In genomic region chr18:41499345-41499744, GRCh38 we compare ENCODE assay signal across 23 cellular contexts.
DNase-seq lines count a peak whose midpoint lies in the region; ATAC-seq and TF ChIP-seq lines count a peak whose summit lies in the region.
"Had no signal": no experiment of that assay in that cellular context is flagged by ENCODE, and none has a peak within 500 bp of the region (broad histone marks: within the 10 kb centered on the region; RNA-seq: fewer than 3 reads in every experiment).

No MANE protein-coding gene starts in this region.

- DNase-seq in M059J (ENCODE audit: low read depth) (peak; percentile 48), SW480 (ENCODE audit: low spot score) (peak; percentile 44), Right ventricle myocardium inferior (ENCODE audit: missing footprints) (no peak), glutamatergic neuron (no peak), NCI-H1105 (lab: John Stamatoyannopoulos, UW) (no peak)
- DNase-seq: 8988T; ACHN; AML-193; BE2C; CD4-positive, alpha-beta T cell; CD8-positive, alpha-beta memory T cell; DMS 273 treated with DMSO at 0.1 percent for 48 hours; DMS79; EL; GDM1; GM23248; H7; HCEC 1CT had no signal

- H4K20me1 ChIP-seq in neural cell (ENCODE audit: insufficient read depth), result no peaks in the 10 kb centered on the region
- H4K20me1 ChIP-seq: BLaER1 treated with 17β-estradiol and CSF1 and Interleukin-3, amounts not matched to agents 10 nM and 100 nM had no signal

- H3F3A ChIP-seq in neural cell (ENCODE audit: insufficient read depth, low read length, poor library complexity, severe bottlenecking), result no peaks in the 10 kb centered on the region

- peaks cover 1% of the 10 kb centered on the region for H3K4me1 Mint-ChIP-seq in glutamatergic neuron (ENCODE audit: low read depth, unreplicated experiment)
- H3K4me1 Mint-ChIP-seq: CD14-positive monocyte; CD8-positive, alpha-beta memory T cell had no signal

- H3K27ac ChIP-seq in neural cell (ENCODE audit: low read length), result peak overlapping the region; percentile 72
- H3K27ac ChIP-seq: A549; BLaER1 treated with 17β-estradiol and CSF1 and Interleukin-3, amounts not matched to agents 10 nM and 100 nM; GM23248 had no signal

- no peak for ATAC-seq in Right ventricle myocardium inferior
- ATAC-seq: A549, GM12878 had no signal

- intact Hi-C loops in Right ventricle myocardium inferior (cut with DNase I), result no loop called here

- no peak overlapping the region for H3K4me3 ChIP-seq in neural cell (ENCODE audit: low read length)
- H3K4me3 ChIP-seq: A549; BLaER1 treated with 17β-estradiol and CSF1 and Interleukin-3, amounts not matched to agents 10 nM and 100 nM; GM12878; GM23248 had no signal

- no peak overlapping the region for H3K4me3 Mint-ChIP-seq in glutamatergic neuron (ENCODE audit: unreplicated experiment)
- H3K4me3 Mint-ChIP-seq: CD14-positive monocyte; CD4-positive, alpha-beta T cell; CD8-positive, alpha-beta memory T cell had no signal

- peak overlapping the region; percentile 6 for H3K9ac ChIP-seq in neural cell (ENCODE audit: low read length)
- H3K9ac ChIP-seq: BLaER1 treated with 17β-estradiol and CSF1 and Interleukin-3, amounts not matched to agents 10 nM and 100 nM; GM23248 had no signal

- no peak overlapping the region for H3K4me2 ChIP-seq in neural cell (ENCODE audit: low read length)
- H3K4me2 ChIP-seq: A549; BLaER1 treated with 17β-estradiol and CSF1 and Interleukin-3, amounts not matched to agents 10 nM and 100 nM had no signal

- H3K36me3 ChIP-seq in neural cell (ENCODE audit: insufficient read depth, low read length), result no peaks in the 10 kb centered on the region
- H3K36me3 ChIP-seq: BE2C; BLaER1 treated with 17β-estradiol and CSF1 and Interleukin-3, amounts not matched to agents 10 nM and 100 nM had no signal

- H2AFZ ChIP-seq in neural cell (ENCODE audit: low read depth, low read length), result no peak overlapping the region
- H2AFZ ChIP-seq: GM23248 had no signal

- H3K27me3 Mint-ChIP-seq in glutamatergic neuron (ENCODE audit: unreplicated experiment), result no peaks in the 10 kb centered on the region
- H3K27me3 Mint-ChIP-seq: CD4-positive, alpha-beta T cell; CD8-positive, alpha-beta memory T cell had no signal

- H3K27me3 ChIP-seq in neural cell (ENCODE audit: insufficient read depth, low read depth, low read length), result no peaks in the 10 kb centered on the region
- H3K27me3 ChIP-seq: BE2C; BLaER1 treated with 17β-estradiol and CSF1 and Interleukin-3, amounts not matched to agents 10 nM and 100 nM had no signal

- no peak for TF ChIP-seq CTCF in neural cell (IDR thresholded peaks at IDR 0.05; ENCODE audit: poor library complexity, severe bottlenecking)
- TF ChIP-seq CTCF in glutamatergic neuron (IDR thresholded peaks at IDR 0.05; ENCODE audit: partially characterized antibody, unreplicated experiment), result no peak

- no peaks in the 10 kb centered on the region for H3K9me3 Mint-ChIP-seq in glutamatergic neuron (ENCODE audit: unreplicated experiment)
- H3K9me3 Mint-ChIP-seq: CD4-positive, alpha-beta T cell had no signal

- H3K79me2 ChIP-seq in neural cell (replicated peaks; ENCODE audit: insufficient read depth, low read length), result no peaks in the 10 kb centered on the region

- no peak for TF ChIP-seq RAD21 in neural cell (conservative IDR thresholded peaks at IDR 0.05)

- no peaks in the 10 kb centered on the region for H3K9me3 ChIP-seq in neural cell (ENCODE audit: low read length)
- H3K9me3 ChIP-seq: A549; BE2C; BLaER1 treated with 17β-estradiol and CSF1 and Interleukin-3, amounts not matched to agents 10 nM and 100 nM had no signal

- H3K9me2 ChIP-seq in neural cell (ENCODE audit: insufficient read depth, low read length), result no peaks in the 10 kb centered on the region

- no peaks in the 10 kb centered on the region for H3K36me3 Mint-ChIP-seq in glutamatergic neuron (ENCODE audit: unreplicated experiment)
- H3K36me3 Mint-ChIP-seq: CD14-positive monocyte had no signal

- no peak for TF ChIP-seq EP300 in neural cell (conservative IDR thresholded peaks at IDR 0.05; ENCODE audit: poor library complexity, severe bottlenecking)

- H3K27ac Mint-ChIP-seq in glutamatergic neuron (ENCODE audit: unreplicated experiment), result no peak overlapping the region
- H3K27ac Mint-ChIP-seq: CD14-positive monocyte; CD4-positive, alpha-beta T cell; CD8-positive, alpha-beta memory T cell had no signal

TF ChIP-seq in neural cell, 6 proteins besides CTCF, POLR2A, EP300 and RAD21:
- TF ChIP-seq, protein P1, sequence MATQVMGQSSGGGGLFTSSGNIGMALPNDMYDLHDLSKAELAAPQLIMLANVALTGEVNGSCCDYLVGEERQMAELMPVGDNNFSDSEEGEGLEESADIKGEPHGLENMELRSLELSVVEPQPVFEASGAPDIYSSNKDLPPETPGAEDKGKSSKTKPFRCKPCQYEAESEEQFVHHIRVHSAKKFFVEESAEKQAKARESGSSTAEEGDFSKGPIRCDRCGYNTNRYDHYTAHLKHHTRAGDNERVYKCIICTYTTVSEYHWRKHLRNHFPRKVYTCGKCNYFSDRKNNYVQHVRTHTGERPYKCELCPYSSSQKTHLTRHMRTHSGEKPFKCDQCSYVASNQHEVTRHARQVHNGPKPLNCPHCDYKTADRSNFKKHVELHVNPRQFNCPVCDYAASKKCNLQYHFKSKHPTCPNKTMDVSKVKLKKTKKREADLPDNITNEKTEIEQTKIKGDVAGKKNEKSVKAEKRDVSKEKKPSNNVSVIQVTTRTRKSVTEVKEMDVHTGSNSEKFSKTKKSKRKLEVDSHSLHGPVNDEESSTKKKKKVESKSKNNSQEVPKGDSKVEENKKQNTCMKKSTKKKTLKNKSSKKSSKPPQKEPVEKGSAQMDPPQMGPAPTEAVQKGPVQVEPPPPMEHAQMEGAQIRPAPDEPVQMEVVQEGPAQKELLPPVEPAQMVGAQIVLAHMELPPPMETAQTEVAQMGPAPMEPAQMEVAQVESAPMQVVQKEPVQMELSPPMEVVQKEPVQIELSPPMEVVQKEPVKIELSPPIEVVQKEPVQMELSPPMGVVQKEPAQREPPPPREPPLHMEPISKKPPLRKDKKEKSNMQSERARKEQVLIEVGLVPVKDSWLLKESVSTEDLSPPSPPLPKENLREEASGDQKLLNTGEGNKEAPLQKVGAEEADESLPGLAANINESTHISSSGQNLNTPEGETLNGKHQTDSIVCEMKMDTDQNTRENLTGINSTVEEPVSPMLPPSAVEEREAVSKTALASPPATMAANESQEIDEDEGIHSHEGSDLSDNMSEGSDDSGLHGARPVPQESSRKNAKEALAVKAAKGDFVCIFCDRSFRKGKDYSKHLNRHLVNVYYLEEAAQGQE (IDR thresholded peaks at IDR 0.05; ENCODE audit: borderline replicate concordance), result no peak
- TF ChIP-seq MXI1 (conservative IDR thresholded peaks at IDR 0.05; ENCODE audit: poor library complexity, severe bottlenecking) (no peak), SMC3 (conservative IDR thresholded peaks at IDR 0.05; ENCODE audit: poor library complexity) (no peak), POLR2AphosphoS5 (IDR thresholded peaks at IDR 0.05) (no peak), EZH2 (IDR thresholded peaks at IDR 0.05; ENCODE audit: borderline replicate concordance, insufficient read depth, low read length, poor library complexity, severe bottlenecking) (no peak), TAF1 (IDR thresholded peaks at IDR 0.05; ENCODE audit: low read depth) (no peak)
TF ChIP-seq in neural cell: peak in this region for 0.

Comparison
In these comparisons a context has a peak if more than half of its experiments do, and no peak if none do; other contexts are left out.
1. DNase-seq: peak in M059J (single experiment) and SW480 (single experiment); none in Right ventricle myocardium inferior (single experiment), glutamatergic neuron (single experiment) and NCI-H1105 (single experiment).